29 cellular contexts compared by ENCODE assay signal in the genomic region with DNA sequence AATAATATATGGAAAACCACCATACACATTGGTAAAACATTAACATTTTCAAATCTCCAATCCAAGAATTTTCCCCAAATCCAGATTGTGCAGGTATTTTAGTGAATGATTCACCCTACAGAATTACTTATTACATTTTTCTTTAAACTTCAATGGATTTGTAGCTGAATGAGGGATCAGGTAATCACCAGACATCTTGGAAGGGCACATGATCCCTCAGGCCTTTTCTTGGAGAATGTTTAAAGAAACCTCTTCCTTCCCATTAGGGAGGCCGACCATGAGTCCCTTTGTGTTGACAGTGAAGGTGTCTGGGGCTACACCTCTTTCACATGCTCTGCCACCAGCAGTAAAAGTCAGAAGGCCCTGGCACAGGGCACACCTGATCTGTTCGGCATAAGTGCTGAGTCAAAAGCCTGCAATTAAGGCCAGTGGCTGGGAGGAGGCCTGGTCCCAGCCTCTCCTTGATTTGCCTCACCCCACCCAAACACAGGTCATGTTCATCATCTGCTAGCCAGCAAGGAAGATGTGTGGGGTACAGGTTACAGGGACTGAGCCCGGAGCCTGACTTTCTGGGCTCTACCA.
"Had no signal": no experiment of that assay in that cellular context is flagged by ENCODE, and none has a peak within 500 bp of the region (broad histone marks: within the 10 kb centered on the region; RNA-seq: fewer than 3 reads in every experiment).

No MANE protein-coding gene starts in this region.

- H3K4me3 Mint-ChIP-seq: activated CD4-positive, alpha-beta memory T cell treated with anti-CD3 and anti-CD28 coated beads for 36 hours; activated CD4-positive, alpha-beta T cell treated with anti-CD3 and anti-CD28 coated beads, Interleukin-2, amount 10 ng/mL, durations not matched to agents 24 days and 14 days; activated naive CD4-positive, alpha-beta T cell treated with anti-CD3 and anti-CD28 coated beads, Interleukin-2, amount 10 ng/mL, durations not matched to agents 7 days and 5 days; activated naive CD8-positive, alpha-beta T cell treated with anti-CD3 and anti-CD28 coated beads, Interleukin-2, amount 10 ng/mL, durations not matched to agents 7 days and 5 days; activated T-helper 1 cell treated with anti-CD3 and anti-CD28 coated beads, Interleukin-12 subunit alpha, Interleukin-12 subunit beta, Interleukin-2, Interleukin-4 antibody, amounts not matched to agents 30 ng/mL and 10 ng/mL and 1 ng/mL, durations not matched to agents 14 hours and 24 hours and 36 hours; naive thymus-derived CD8-positive, alpha-beta T cell; neural progenitor cell had no signal

- ATAC-seq: foreskin keratinocyte; heart left ventricle; left ventricle myocardium superior; naive thymus-derived CD8-positive, alpha-beta T cell; right lobe of liver had no signal

- H2AFZ ChIP-seq: neural progenitor cell had no signal

- H3K4me1 ChIP-seq: esophagus muscularis mucosa, foreskin keratinocyte, heart left ventricle, neural progenitor cell, right lobe of liver, tibial nerve, uterus had no signal

- H3K4me1 Mint-ChIP-seq: activated CD4-positive, alpha-beta T cell treated with anti-CD3 and anti-CD28 coated beads, Interleukin-2, amount 10 ng/mL, durations not matched to agents 24 days and 14 days; activated naive CD4-positive, alpha-beta T cell treated with anti-CD3 and anti-CD28 coated beads, Interleukin-2, amount 10 ng/mL, durations not matched to agents 7 days and 5 days; activated naive CD8-positive, alpha-beta T cell treated with anti-CD3 and anti-CD28 coated beads, Interleukin-2, amount 10 ng/mL, durations not matched to agents 7 days and 5 days; naive thymus-derived CD8-positive, alpha-beta T cell; neural progenitor cell had no signal

- H3K27ac Mint-ChIP-seq: activated CD4-positive, alpha-beta memory T cell treated with anti-CD3 and anti-CD28 coated beads for 36 hours; activated CD4-positive, alpha-beta T cell treated with anti-CD3 and anti-CD28 coated beads, Interleukin-2, amount 10 ng/mL, durations not matched to agents 24 days and 14 days; activated naive CD4-positive, alpha-beta T cell treated with anti-CD3 and anti-CD28 coated beads, Interleukin-2, amount 10 ng/mL, durations not matched to agents 7 days and 5 days; activated naive CD8-positive, alpha-beta T cell treated with anti-CD3 and anti-CD28 coated beads, Interleukin-2, amount 10 ng/mL, durations not matched to agents 7 days and 5 days; activated T-helper 1 cell treated with anti-CD3 and anti-CD28 coated beads, Interleukin-12 subunit alpha, Interleukin-12 subunit beta, Interleukin-2, Interleukin-4 antibody, amounts not matched to agents 30 ng/mL and 10 ng/mL and 1 ng/mL, durations not matched to agents 14 hours and 24 hours and 36 hours; neural progenitor cell had no signal

- H3K27me3 ChIP-seq: brain microvascular endothelial cell, heart left ventricle, neural progenitor cell, right lobe of liver, tibial nerve, uterus had no signal

- H3K36me3 ChIP-seq: brain microvascular endothelial cell, esophagus muscularis mucosa, heart left ventricle, neural progenitor cell, right lobe of liver, tibial nerve, uterus had no signal

- H3K4me2 ChIP-seq: neural progenitor cell had no signal

- H3K4me3 ChIP-seq: esophagus muscularis mucosa, heart left ventricle, neural progenitor cell, right lobe of liver, tibial nerve, uterus had no signal

- FAIRE-seq: astrocyte had no signal

- H3K9me3 ChIP-seq: esophagus muscularis mucosa, heart left ventricle, right lobe of liver, tibial nerve, uterus had no signal

- H3K9ac ChIP-seq: neural progenitor cell had no signal

- H3K9me3 Mint-ChIP-seq: activated CD4-positive, alpha-beta memory T cell treated with anti-CD3 and anti-CD28 coated beads for 36 hours; activated CD4-positive, alpha-beta T cell treated with anti-CD3 and anti-CD28 coated beads, Interleukin-2, amount 10 ng/mL, durations not matched to agents 24 days and 14 days; activated naive CD4-positive, alpha-beta T cell treated with anti-CD3 and anti-CD28 coated beads, Interleukin-2, amount 10 ng/mL, durations not matched to agents 7 days and 5 days; activated naive CD8-positive, alpha-beta T cell treated with anti-CD3 and anti-CD28 coated beads, Interleukin-2, amount 10 ng/mL, durations not matched to agents 7 days and 5 days; activated T-helper 1 cell treated with anti-CD3 and anti-CD28 coated beads, Interleukin-12 subunit alpha, Interleukin-12 subunit beta, Interleukin-2, Interleukin-4 antibody, amounts not matched to agents 30 ng/mL and 10 ng/mL and 1 ng/mL, durations not matched to agents 14 hours and 24 hours and 36 hours; naive thymus-derived CD8-positive, alpha-beta T cell; neural progenitor cell had no signal

- H3K27ac ChIP-seq: brain microvascular endothelial cell, esophagus muscularis mucosa, foreskin keratinocyte, heart left ventricle, neural progenitor cell, right lobe of liver, tibial nerve, uterus had no signal

- H3K36me3 Mint-ChIP-seq: activated CD4-positive, alpha-beta memory T cell treated with anti-CD3 and anti-CD28 coated beads for 36 hours; activated naive CD4-positive, alpha-beta T cell treated with anti-CD3 and anti-CD28 coated beads, Interleukin-2, amount 10 ng/mL, durations not matched to agents 7 days and 5 days; activated naive CD8-positive, alpha-beta T cell treated with anti-CD3 and anti-CD28 coated beads, Interleukin-2, amount 10 ng/mL, durations not matched to agents 7 days and 5 days; naive thymus-derived CD8-positive, alpha-beta T cell; neural progenitor cell had no signal

- DNase-seq: activated CD4-positive, alpha-beta memory T cell treated with anti-CD3 and anti-CD28 coated beads for 36 hours; activated CD4-positive, alpha-beta T cell treated with anti-CD3 and anti-CD28 coated beads, Interleukin-2, amount 10 ng/mL, durations not matched to agents 24 days and 14 days; activated CD4-positive, CD25-positive, alpha-beta regulatory T cell treated with anti-CD3 and anti-CD28 coated beads, Interleukin-2, amount 50 U/mL, for 72 hours; activated CD8-positive, alpha-beta memory T cell treated with anti-CD3 and anti-CD28 coated beads, Interleukin-2, amount 50 U/mL, for 4 hours; activated effector memory CD4-positive, alpha-beta T cell treated with anti-CD3 and anti-CD28 coated beads, Interleukin-2, amount 50 U/mL, for 16 hours; activated naive CD4-positive, alpha-beta T cell treated with anti-CD3 and anti-CD28 coated beads, Interleukin-2, amount 10 ng/mL, durations not matched to agents 7 days and 5 days; activated naive CD8-positive, alpha-beta T cell treated with anti-CD3 and anti-CD28 coated beads, Interleukin-2, amount 10 ng/mL, durations not matched to agents 7 days and 5 days; activated T-cell treated with anti-CD3 and anti-CD28 coated beads, Interleukin-2, amount 50 U/mL, for 1 hour; amniotic stem cell; brain microvascular endothelial cell; caudate nucleus; foreskin keratinocyte; heart left ventricle; hypothalamus; kidney glomerular epithelial cell; left ventricle myocardium superior; midbrain; naive thymus-derived CD8-positive, alpha-beta T cell; occipital lobe; right lobe of liver; stimulated activated CD4-positive, alpha-beta T cell treated with anti-CD3 and anti-CD28 coated beads, Interleukin-2, amount 100 ng/mL, for 48 hours; stimulated activated naive CD4-positive, alpha-beta T cell treated with Interleukin-2 at 50 U/mL for 16 hours; T-helper 2 cell; uterus had no signal
